ENCODE assay signal across 10 cellular contexts in genomic region chr4:139299536-139299935, GRCh38. TPM values are rescaled to one million over a fixed set of nuclear protein-coding genes. Genes with fewer than 3 reads are reported as not detected.
A peak's percentile ranks its signal among the peaks of the same experiment; 100 is the strongest.
DNase-seq lines count a peak whose midpoint lies in the region; ATAC-seq and TF ChIP-seq lines count a peak whose summit lies in the region.
"Had no signal": no experiment of that assay in that cellular context is flagged by ENCODE, and none has a peak within 500 bp of the region (broad histone marks: within the 10 kb centered on the region; RNA-seq: fewer than 3 reads in every experiment).

No MANE protein-coding gene starts in this region.

- no peaks in the 10 kb centered on the region for H3K27me3 ChIP-seq in BLaER1

- peak; percentile 51 for DNase-seq in HFFc6
- DNase-seq in activated naive CD8-positive, alpha-beta T cell treated with anti-CD3 and anti-CD28 coated beads, Interleukin-2, amount 50 U/mL, for 24 hours = no peak
- no peak for DNase-seq in NCI-H82 (lab: John Stamatoyannopoulos, UW)
- DNase-seq: effector memory CD4-positive, alpha-beta T cell; NCI-H510A had no signal

- peaks cover 55% of the 10 kb centered on the region for H3K4me1 Mint-ChIP-seq in HFFc6 (ENCODE audit: low read depth)
- H3K4me1 Mint-ChIP-seq in activated naive CD8-positive, alpha-beta T cell treated with anti-CD3 and anti-CD28 coated beads, Interleukin-2, amount 50 U/mL, for 24 hours = peaks cover 63% of the 10 kb centered on the region

- H3K36me3 Mint-ChIP-seq in HFFc6 (ENCODE audit: low read depth) = peaks cover 23% of the 10 kb centered on the region
- peaks cover 27% of the 10 kb centered on the region for H3K36me3 Mint-ChIP-seq in activated naive CD8-positive, alpha-beta T cell treated with anti-CD3 and anti-CD28 coated beads, Interleukin-2, amount 50 U/mL, for 24 hours (ENCODE audit: low read depth)

- no peak overlapping the region for H3K27ac ChIP-seq in BLaER1
- no peak overlapping the region for H3K27ac ChIP-seq in mesodermal cell (ENCODE audit: low read depth, low read length, severe bottlenecking)

- H3K4me3 ChIP-seq in BLaER1 = no peak overlapping the region
- H3K4me3 ChIP-seq in mesodermal cell (ENCODE audit: extremely low read depth, insufficient read depth, low read length, poor library complexity, severe bottlenecking) = peak overlapping the region; percentile 95

- H3K27me3 Mint-ChIP-seq in HFFc6 (ENCODE audit: insufficient read depth) = peaks cover 5% of the 10 kb centered on the region
- no peaks in the 10 kb centered on the region for H3K27me3 Mint-ChIP-seq in activated naive CD8-positive, alpha-beta T cell treated with anti-CD3 and anti-CD28 coated beads, Interleukin-2, amount 50 U/mL, for 24 hours

- H3K4me1 ChIP-seq in BLaER1 (peaks cover 42% of the 10 kb centered on the region), mesodermal cell (ENCODE audit: control insufficient read depth, insufficient read depth, low read length, poor library complexity, severe bottlenecking) (peaks cover 11% of the 10 kb centered on the region)

- peak overlapping the region; percentile 99 for H3K4me3 Mint-ChIP-seq in HFFc6
- H3K4me3 Mint-ChIP-seq in activated naive CD8-positive, alpha-beta T cell treated with anti-CD3 and anti-CD28 coated beads, Interleukin-2, amount 50 U/mL, for 24 hours = peak overlapping the region; percentile 100

- no peaks in the 10 kb centered on the region for H3K9me3 Mint-ChIP-seq in HFFc6
- no peaks in the 10 kb centered on the region for H3K9me3 Mint-ChIP-seq in activated naive CD8-positive, alpha-beta T cell treated with anti-CD3 and anti-CD28 coated beads, Interleukin-2, amount 50 U/mL, for 24 hours

- peaks cover 31% of the 10 kb centered on the region for H4K20me1 ChIP-seq in BLaER1

- H3K9me3 ChIP-seq in BLaER1 = peaks cover 9% of the 10 kb centered on the region
- peaks cover under 1% of the 10 kb centered on the region for H3K9me3 ChIP-seq in mesodermal cell (ENCODE audit: control insufficient read depth, low read length)

- no peak for TF ChIP-seq CTCF in HFFc6 (IDR thresholded peaks at IDR 0.05)

- H3K27ac Mint-ChIP-seq in HFFc6 = peak overlapping the region; percentile 98
- H3K27ac Mint-ChIP-seq in activated naive CD8-positive, alpha-beta T cell treated with anti-CD3 and anti-CD28 coated beads, Interleukin-2, amount 50 U/mL, for 24 hours = peak overlapping the region; percentile 100

- ATAC-seq in activated naive CD8-positive, alpha-beta T cell treated with anti-CD3 and anti-CD28 coated beads, Interleukin-2, amount 50 U/mL, for 24 hours = no peak
- ATAC-seq in GM18867 (IDR thresholded peaks at IDR 0.05; ENCODE audit: unreplicated experiment) (no peak), HG03175 (IDR thresholded peaks at IDR 0.05; ENCODE audit: unreplicated experiment) (no peak), GM18870 (IDR thresholded peaks at IDR 0.05; ENCODE audit: unreplicated experiment) (no peak)

- no peak overlapping the region for H3K9ac ChIP-seq in BLaER1

- WGBS in mesodermal cell (ENCODE audit: insufficient coverage in 2 of 2), 2 experiments = 100% methylated on average over 1 of the region's 1 CpG; no CpG with 5 or more reads in 1 of the 2 experiments

- H3K4me2 ChIP-seq in BLaER1 = peak overlapping the region; percentile 84

- H3K36me3 ChIP-seq in BLaER1 (peaks cover 11% of the 10 kb centered on the region), mesodermal cell (ENCODE audit: control insufficient read depth, insufficient read depth, low read length) (peaks cover 9% of the 10 kb centered on the region)

RNA-seq across cellular contexts. Expression of gene NAA15, which starts 1.8 kb away (rescaled TPM):
- 10 to 100 TPM; 63.0 to 72.0 (median 69.6) TPM for total RNA-seq in HFFc6 (2021; fragmentation: NEBNext Ultra II Directional; extraction: Animal tissue kit (Norgen Biotek cat#: 25700))
- 33.4 TPM for polyA plus RNA-seq in mesodermal cell (2013, experiment 1 of 2)
- 36.7 TPM for polyA plus RNA-seq in mesodermal cell (2013, experiment 2 of 2)

RNA-seq across cellular contexts. Expression of gene NDUFC1, which starts 2.7 kb away (rescaled TPM):
- total RNA-seq in HFFc6 (2021; fragmentation: NEBNext Ultra II Directional; extraction: Animal tissue kit (Norgen Biotek cat#: 25700)) = 10 to 100 TPM; 68.6 to 90.7 (median 74.2) TPM
- 66.6 TPM for polyA plus RNA-seq in mesodermal cell (2013, experiment 1 of 2)
- 67.8 TPM for polyA plus RNA-seq in mesodermal cell (2013, experiment 2 of 2)

RNA-seq across cellular contexts. Expression of gene MGARP, which starts 19.5 kb away (rescaled TPM):
- 10 to 100 TPM; 10.4 to 38.5 (median 11.8) TPM for total RNA-seq in HFFc6 (2021; fragmentation: NEBNext Ultra II Directional; extraction: Animal tissue kit (Norgen Biotek cat#: 25700))
- 1.8 TPM for polyA plus RNA-seq in mesodermal cell (2013, experiment 1 of 2)
- 2.2 TPM for polyA plus RNA-seq in mesodermal cell (2013, experiment 2 of 2)
